In genomic region chr4:187929024-187929423, GRCh38 we compare ENCODE assay signal across 16 cellular contexts.
A peak's percentile ranks its signal among the peaks of the same experiment; 100 is the strongest.
DNase-seq lines count a peak whose midpoint lies in the region; ATAC-seq, FAIRE-seq and TF ChIP-seq lines count a peak whose summit lies in the region.
"Had no signal": no experiment of that assay in that cellular context is flagged by ENCODE, and none has a peak within 500 bp of the region (broad histone marks: within the 10 kb centered on the region; RNA-seq: fewer than 3 reads in every experiment).

No MANE protein-coding gene starts in this region.

- ATAC-seq in K562: no peak
- ATAC-seq: T-helper 17 cell had no signal

- no peak for TF ChIP-seq POLR2A in NB4 (IDR thresholded peaks at IDR 0.05; ENCODE audit: extremely low read depth, insufficient read length)
- no peak for TF ChIP-seq POLR2A in K562 (conservative IDR thresholded peaks at IDR 0.05)
- TF ChIP-seq POLR2A in tibial nerve (IDR thresholded peaks at IDR 0.05): no peak

- H3K9me3 Mint-ChIP-seq in neural progenitor cell: peaks cover 10% of the 10 kb centered on the region

- intact Hi-C loops in K562 (cut with micrococcal nuclease): no loop called here

- DNase-seq in DMS53 (lab: John Stamatoyannopoulos, UW) (peak; percentile 29), DMS53 treated with DMSO at 0.1 percent for 48 hours (lab: John Stamatoyannopoulos, UW; ENCODE audit: unreplicated experiment) (no peak), NB4 (ENCODE audit: low read depth) (peak; percentile 12), K562 (ENCODE audit: extremely low read depth in 1 of 4, low spot score in 3 of 4) (peak in 1 of 4 experiments; percentile 12), neural progenitor cell (ENCODE audit: low spot score) (peak; percentile 8), NCI-H2107 (lab: John Stamatoyannopoulos, UW) (no peak), dedifferentiated amniotic fluid mesenchymal stem cell (ENCODE audit: extremely low spot score) (no peak), tibial nerve (ENCODE audit: low spot score in 2 of 2) (no peak)
- DNase-seq: activated CD4-positive, alpha-beta T cell treated with anti-CD3 and anti-CD28 coated beads, Interleukin-2, amount 10 ng/mL, durations not matched to agents 7 days and 5 days; aorta; dermis blood vessel endothelial cell; HCEC 1CT; NCI-H2029; T-helper 17 cell had no signal

- H3K27me3 ChIP-seq in K562 (ENCODE audit: control insufficient read depth in 2 of 2, insufficient read depth in 2 of 2, low read length in 2 of 2) (no peaks in the 10 kb centered on the region), neural progenitor cell (no peaks in the 10 kb centered on the region), tibial nerve (no peaks in the 10 kb centered on the region)

- H3K79me2 ChIP-seq in K562 (ENCODE audit: control insufficient read depth, insufficient read depth, low read length) (no peaks in the 10 kb centered on the region), neural progenitor cell (ENCODE audit: low read depth) (no peaks in the 10 kb centered on the region)

- no peak for TF ChIP-seq RAD21 in K562 (CRISPR knock-in tag; conservative IDR thresholded peaks at IDR 0.05 in 1 of 2, IDR thresholded peaks at IDR 0.05 in 1 of 2)

- H3K27ac ChIP-seq in K562 (ENCODE audit: extremely low read depth, low read depth, low read length) (no peak overlapping the region), neural progenitor cell (no peak overlapping the region), tibial nerve (no peak overlapping the region)
- H3K27ac ChIP-seq: skin epidermis had no signal

- H2AFZ ChIP-seq in K562 (ENCODE audit: low read depth, low read length) (no peak overlapping the region), neural progenitor cell (replicated peaks) (peak overlapping the region; percentile 52)

- H3K9me1 ChIP-seq in K562 (ENCODE audit: control insufficient read depth, insufficient read depth, low read length): no peaks in the 10 kb centered on the region

- TF ChIP-seq EP300 in K562 (IDR thresholded peaks at IDR 0.05; ENCODE audit: low read length): no peak
- no peak for TF ChIP-seq EP300 in tibial nerve (IDR thresholded peaks at IDR 0.05)

- H3K4me3 ChIP-seq in NB4 (ENCODE audit: low read depth, low read length): no peak overlapping the region
- no peak overlapping the region for H3K4me3 ChIP-seq in K562
- H3K4me3 ChIP-seq in neural progenitor cell: no peak overlapping the region
- H3K4me3 ChIP-seq in tibial nerve: no peak overlapping the region
- H3K4me3 ChIP-seq: skin epidermis had no signal

- in situ Hi-C loops in K562 (cut with MboI): no loop called here

- H3K4me1 ChIP-seq in K562 (replicated peaks in 1 of 2; ENCODE audit: control insufficient read depth in 2 of 2, insufficient read depth in 2 of 2, low read length in 2 of 2) (no peaks in the 10 kb centered on the region), neural progenitor cell (no peaks in the 10 kb centered on the region), tibial nerve (no peaks in the 10 kb centered on the region)

- no peak overlapping the region for H3K4me2 ChIP-seq in K562 (ENCODE audit: insufficient read depth, low read length)
- no peak overlapping the region for H3K4me2 ChIP-seq in neural progenitor cell

- H4K20me1 ChIP-seq in K562 (replicated peaks; ENCODE audit: control insufficient read depth, insufficient read depth, low read length): no peaks in the 10 kb centered on the region
- no peaks in the 10 kb centered on the region for H4K20me1 ChIP-seq in neural progenitor cell (ENCODE audit: low read depth)

- no peaks in the 10 kb centered on the region for H3K27me3 Mint-ChIP-seq in neural progenitor cell (ENCODE audit: insufficient read depth, low read depth)
- H3K27me3 Mint-ChIP-seq: activated CD4-positive, alpha-beta T cell treated with anti-CD3 and anti-CD28 coated beads, Interleukin-2, amount 10 ng/mL, durations not matched to agents 7 days and 5 days; T-helper 17 cell had no signal

- no peaks in the 10 kb centered on the region for H3K9me3 ChIP-seq in K562 (replicated peaks; ENCODE audit: control insufficient read depth, insufficient read depth, low read depth, low read length)
- H3K9me3 ChIP-seq in neural progenitor cell (ENCODE audit: low read depth): no peaks in the 10 kb centered on the region
- no peaks in the 10 kb centered on the region for H3K9me3 ChIP-seq in tibial nerve

- WGBS in K562 (ENCODE audit: insufficient coverage, low coverage, missing lambda C conversion rate): 0% methylated on average over 5 of the region's 7 CpGs
- WGBS in tibial nerve, 2 donors: 79 to 89% methylated on average over 7 of the region's 7 CpGs

- POLR2A ChIA-PET in K562 (lab: Yijun Ruan, JAX): no interaction called here

- no peak overlapping the region for H3K4me3 Mint-ChIP-seq in neural progenitor cell
- H3K4me3 Mint-ChIP-seq: activated CD4-positive, alpha-beta T cell treated with anti-CD3 and anti-CD28 coated beads, Interleukin-2, amount 10 ng/mL, durations not matched to agents 7 days and 5 days; T-helper 17 cell had no signal

- H3K9ac ChIP-seq in K562 (ENCODE audit: insufficient read depth in 1 of 2, low read depth in 2 of 2, low read length in 2 of 2) (no peak overlapping the region), neural progenitor cell (no peak overlapping the region)

- CTCF ChIA-PET in K562 (lab: Yijun Ruan, JAX; ENCODE audit: low intra/inter-chr PET ratio): no interaction called here

- no peak overlapping the region for H3K27ac Mint-ChIP-seq in neural progenitor cell
- H3K27ac Mint-ChIP-seq: activated CD4-positive, alpha-beta T cell treated with anti-CD3 and anti-CD28 coated beads, Interleukin-2, amount 10 ng/mL, durations not matched to agents 7 days and 5 days; T-helper 17 cell had no signal

- no TSS peak for BruUV-seq in K562 (replicated peaks; lab: Mats Ljungman, UMichigan)

- H3K36me3 ChIP-seq in K562 (ENCODE audit: control insufficient read depth, insufficient read depth, low read length) (no peaks in the 10 kb centered on the region), neural progenitor cell (no peaks in the 10 kb centered on the region), tibial nerve (no peaks in the 10 kb centered on the region)

- H3F3A ChIP-seq in neural progenitor cell (ENCODE audit: low read depth): no peaks in the 10 kb centered on the region

- no peaks in the 10 kb centered on the region for H3K4me1 Mint-ChIP-seq in neural progenitor cell
- H3K4me1 Mint-ChIP-seq: activated CD4-positive, alpha-beta T cell treated with anti-CD3 and anti-CD28 coated beads, Interleukin-2, amount 10 ng/mL, durations not matched to agents 7 days and 5 days; T-helper 17 cell had no signal

- no peaks in the 10 kb centered on the region for H3K36me3 Mint-ChIP-seq in neural progenitor cell

- peak; percentile 24 for TF ChIP-seq CTCF in NB4 (IDR thresholded peaks at IDR 0.05; ENCODE audit: low read depth, low read length)
- peak; percentile 5 to 14 (median 11); a peak in 1 of 6 replicates for TF ChIP-seq CTCF in K562 (IDR thresholded peaks at IDR 0.05 in 2 of 3, conservative IDR thresholded peaks at IDR 0.05 in 1 of 3; ENCODE audit: insufficient read depth in 2 of 3, low read depth in 1 of 3, low read length in 3 of 3)
- TF ChIP-seq CTCF in neural progenitor cell (IDR thresholded peaks at IDR 0.05): peak; percentile 34
- no peak for TF ChIP-seq CTCF in tibial nerve (IDR thresholded peaks at IDR 0.05)

- FAIRE-seq in K562 (lab: Jason Lieb, UNC): no peak
- FAIRE-seq: A204.1 had no signal

TF ChIP-seq in K562, 482 proteins besides CTCF, POLR2A, EP300 and RAD21:
- TF ChIP-seq ZNF121 (CRISPR knock-in tag; conservative IDR thresholded peaks at IDR 0.05) (no peak), ZNF395 (CRISPR knock-in tag; IDR thresholded peaks at IDR 0.05) (no peak), FOS (IDR thresholded peaks at IDR 0.05; ENCODE audit: extremely low read depth, insufficient read length) (no peak), ZNF592 (IDR thresholded peaks at IDR 0.05) (no peak)

Comparison
In these comparisons a context has a peak if more than half of its experiments do, and no peak if none do; other contexts are left out.
1. DNase-seq: peak in DMS53 (single experiment), NB4 (single experiment) and neural progenitor cell (single experiment); none in DMS53 treated with DMSO at 0.1 percent for 48 hours (single experiment), NCI-H2107 (single experiment), dedifferentiated amniotic fluid mesenchymal stem cell (single experiment) and tibial nerve (0 of 2).
2. CTCF ChIP-seq: peak in NB4 (single experiment), K562 (3 of 3) and neural progenitor cell (single experiment); none in tibial nerve (0 of 5).